In the genomic region with DNA sequence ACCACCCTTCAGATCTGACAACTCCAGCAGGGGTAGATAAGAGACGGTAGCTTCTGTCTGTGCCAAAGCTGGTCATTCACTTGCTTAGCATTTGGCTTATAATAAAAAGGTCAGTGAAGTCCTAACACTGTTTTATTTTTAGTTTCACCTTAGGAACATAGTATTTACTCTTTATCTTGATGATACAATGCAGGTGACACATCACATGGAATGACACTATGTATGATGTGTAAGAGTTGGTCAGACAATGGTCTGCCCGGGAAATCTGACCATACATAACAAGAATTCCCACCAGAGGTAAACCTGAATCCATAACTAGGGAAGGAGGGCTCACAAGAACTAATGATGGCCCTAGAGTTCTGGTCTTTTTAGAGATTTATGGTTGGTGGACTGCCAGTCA, we compare ENCODE assay signal across 28 cellular contexts.
"Had no signal": no experiment of that assay in that cellular context is flagged by ENCODE, and none has a peak within 500 bp of the region (broad histone marks: within the 10 kb centered on the region; RNA-seq: fewer than 3 reads in every experiment).

No MANE protein-coding gene starts in this region.

- H3K27me3 Mint-ChIP-seq: dendritic cell treated with granulocyte-macrophage colony-stimulating factor and Interleukin-4, amounts not matched to agents 40 ng/mL and 50 ng/mL, for 4 days; memory B cell; stimulated activated memory B cell treated with anti-CD40 and anti-IgM and Interleukin-4, amounts not matched to agents 10 μg/mL and 1 μg/mL and 100 μg/mL, for 72 hours had no signal

- DNase-seq: colonic mucosa; effector memory CD4-positive, alpha-beta T cell; erythroblast; esophagus squamous epithelium; foreskin melanocyte; glutamatergic neuron; heart right ventricle; hippocampal formation; sigmoid colon; stimulated activated CD4-positive, alpha-beta T cell treated with anti-CD3 and anti-CD28 coated beads, Interleukin-2, amount 100 ng/mL, for 24 hours; stimulated activated CD4-positive, alpha-beta T cell treated with anti-CD3 and anti-CD28 coated beads, Interleukin-4, amount 100 ng/mL, for 24 hours; stimulated activated naive CD8-positive, alpha-beta T cell treated with anti-CD3 and anti-CD28 coated beads, Interleukin-15, Interleukin-2, amounts not matched to agents 100 U/mL and 50 U/mL, for 24 hours; substantia nigra; testis; tibial artery; upper lobe of left lung; uterus had no signal

- H3K36me3 Mint-ChIP-seq: neural progenitor cell had no signal

- ATAC-seq: heart right ventricle; left lobe of liver; stimulated activated memory B cell treated with anti-CD40 and anti-IgM and Interleukin-4, amounts not matched to agents 10 μg/mL and 1 μg/mL and 100 μg/mL, for 72 hours; stimulated activated naive CD8-positive, alpha-beta T cell treated with anti-CD3 and anti-CD28 coated beads, Interleukin-15, Interleukin-2, amounts not matched to agents 100 U/mL and 50 U/mL, for 24 hours had no signal

- H3K4me3 ChIP-seq: colonic mucosa, esophagus squamous epithelium, heart right ventricle, lung, neural progenitor cell, prostate gland, right atrium auricular region, sigmoid colon, testis, tibial artery, upper lobe of left lung, uterus had no signal

- H3K27ac Mint-ChIP-seq: dendritic cell treated with granulocyte-macrophage colony-stimulating factor and Interleukin-4, amounts not matched to agents 40 ng/mL and 50 ng/mL, for 4 days; memory B cell; nephron; neural progenitor cell; stimulated activated memory B cell treated with anti-CD40 and anti-IgM and Interleukin-4, amounts not matched to agents 10 μg/mL and 1 μg/mL and 100 μg/mL, for 72 hours had no signal

- H3K36me3 ChIP-seq: colonic mucosa, esophagus squamous epithelium, heart right ventricle, neural progenitor cell, prostate gland, right atrium auricular region, sigmoid colon, tibial artery, upper lobe of left lung, uterus had no signal

- H2AFZ ChIP-seq: neural progenitor cell had no signal

- H3K4me2 ChIP-seq: neural progenitor cell had no signal

- H3K9me3 ChIP-seq: prostate gland, right atrium auricular region, testis, upper lobe of left lung, uterus had no signal

- H3K4me3 Mint-ChIP-seq: dendritic cell treated with granulocyte-macrophage colony-stimulating factor and Interleukin-4, amounts not matched to agents 40 ng/mL and 50 ng/mL, for 4 days; memory B cell; nephron; neural progenitor cell; stimulated activated memory B cell treated with anti-CD40 and anti-IgM and Interleukin-4, amounts not matched to agents 10 μg/mL and 1 μg/mL and 100 μg/mL, for 72 hours had no signal

- H3K4me1 Mint-ChIP-seq: memory B cell; nephron; neural progenitor cell; stimulated activated memory B cell treated with anti-CD40 and anti-IgM and Interleukin-4, amounts not matched to agents 10 μg/mL and 1 μg/mL and 100 μg/mL, for 72 hours had no signal

- H3K27ac ChIP-seq: colonic mucosa, esophagus squamous epithelium, heart right ventricle, neural progenitor cell, prostate gland, right atrium auricular region, sigmoid colon, testis, tibial artery, upper lobe of left lung, uterus had no signal

- H3K27me3 ChIP-seq: colonic mucosa, esophagus squamous epithelium, neural progenitor cell, right atrium auricular region, sigmoid colon, testis, tibial artery, upper lobe of left lung, uterus had no signal

- H3K4me1 ChIP-seq: colonic mucosa, esophagus squamous epithelium, heart right ventricle, neural progenitor cell, prostate gland, right atrium auricular region, testis, tibial artery, upper lobe of left lung, uterus had no signal

- H3K9ac ChIP-seq: neural progenitor cell had no signal

- FAIRE-seq: endothelial cell of umbilical vein, keratinocyte had no signal
